Comparison of ENCODE assay signal across 15 cellular contexts in the genomic region with DNA sequence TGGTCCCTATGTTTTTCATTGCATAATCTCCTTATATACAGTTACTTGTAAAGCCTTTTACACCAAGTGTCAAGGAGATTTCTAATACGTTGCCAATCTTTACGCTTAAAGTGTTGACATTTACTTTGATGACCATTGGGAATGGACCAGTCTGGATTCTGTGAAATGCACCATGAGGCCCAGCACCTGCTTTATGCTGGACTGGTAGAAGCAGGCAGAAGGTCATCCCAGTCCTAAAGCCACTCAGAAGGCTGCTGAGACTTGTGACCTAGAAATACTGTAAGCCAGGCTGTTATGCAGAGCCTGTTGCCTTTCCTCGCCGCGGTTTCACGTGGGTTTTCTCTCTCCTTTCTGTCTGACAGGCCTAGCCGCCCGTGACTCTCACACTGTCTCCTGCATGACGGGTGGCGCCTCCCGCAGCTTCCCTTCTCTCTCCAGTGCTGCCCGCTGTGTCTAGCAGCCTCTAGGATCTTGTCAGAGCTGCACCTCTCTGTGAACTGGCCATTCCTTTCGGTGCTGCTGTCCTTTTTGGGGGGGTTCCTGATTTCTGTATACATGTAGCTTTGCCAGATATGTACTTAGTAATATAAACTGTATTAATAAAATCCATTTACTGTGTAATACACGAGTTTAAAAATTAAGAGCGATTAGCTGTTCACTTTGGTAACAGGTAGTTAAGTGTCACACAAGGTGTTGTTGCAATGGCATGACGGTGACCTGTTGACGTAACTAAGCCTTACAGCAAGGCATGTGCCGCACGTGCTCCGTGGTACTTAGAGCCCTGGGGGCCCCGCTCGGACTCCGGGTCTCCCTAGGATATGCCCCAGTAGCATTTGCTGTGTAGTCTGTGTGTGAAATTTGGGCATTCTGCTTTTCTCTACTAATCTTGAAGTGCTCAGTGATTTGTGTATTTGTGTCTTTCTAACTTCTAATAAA.
"Had no signal": no experiment of that assay in that cellular context is flagged by ENCODE, and none has a peak within 500 bp of the region (broad histone marks: within the 10 kb centered on the region; RNA-seq: fewer than 3 reads in every experiment).

No MANE protein-coding gene starts in this region.

- H3K27me3 ChIP-seq: adrenal gland, tibial artery had no signal

- H3K9me3 ChIP-seq: adrenal gland, mucosa of descending colon, tibial artery had no signal

- H3K27me3 Mint-ChIP-seq: dendritic cell treated with granulocyte-macrophage colony-stimulating factor and Interleukin-4, amounts not matched to agents 40 ng/mL and 50 ng/mL, for 4 days; naive thymus-derived CD8-positive, alpha-beta T cell had no signal

- H3K27ac ChIP-seq: adrenal gland, tibial artery had no signal

- H3K4me3 ChIP-seq: adrenal gland, mucosa of descending colon, tibial artery had no signal

- DNase-seq: activated CD4-positive, alpha-beta T cell treated with anti-CD3 and anti-CD28 coated beads for 48 hours; activated CD8-positive, alpha-beta T cell treated with anti-CD3 and anti-CD28 coated beads, Interleukin-2, amount 10 ng/mL, durations not matched to agents 7 days and 5 days; activated naive CD4-positive, alpha-beta T cell treated with anti-CD3 and anti-CD28 coated beads for 36 hours; adrenal gland; central memory CD4-positive, alpha-beta T cell; endodermal cell; left colon; mucosa of descending colon; naive thymus-derived CD8-positive, alpha-beta T cell; occipital lobe; stimulated activated CD4-positive, alpha-beta T cell treated with anti-CD3 and anti-CD28 coated beads, Interleukin-15, amount 100 ng/mL, for 24 hours; stimulated activated CD4-positive, alpha-beta T cell treated with anti-CD3 and anti-CD28 coated beads, Interleukin-4, amount 100 ng/mL, for 24 hours; tibial artery had no signal

- H3K4me1 Mint-ChIP-seq: endodermal cell had no signal

- H3K27ac Mint-ChIP-seq: activated CD8-positive, alpha-beta T cell treated with anti-CD3 and anti-CD28 coated beads, Interleukin-2, amount 10 ng/mL, durations not matched to agents 7 days and 5 days; activated naive CD4-positive, alpha-beta T cell treated with anti-CD3 and anti-CD28 coated beads for 36 hours; dendritic cell treated with granulocyte-macrophage colony-stimulating factor and Interleukin-4, amounts not matched to agents 40 ng/mL and 50 ng/mL, for 4 days; endodermal cell had no signal

- ATAC-seq: activated CD8-positive, alpha-beta T cell treated with anti-CD3 and anti-CD28 coated beads, Interleukin-2, amount 10 ng/mL, durations not matched to agents 7 days and 5 days; left colon; mucosa of descending colon; naive thymus-derived CD8-positive, alpha-beta T cell; SK-N-SH treated with all-trans-retinoic acid at 6 μM for 48 hours had no signal

- H3K9me3 Mint-ChIP-seq: activated naive CD4-positive, alpha-beta T cell treated with anti-CD3 and anti-CD28 coated beads for 36 hours; dendritic cell treated with granulocyte-macrophage colony-stimulating factor and Interleukin-4, amounts not matched to agents 40 ng/mL and 50 ng/mL, for 4 days; endodermal cell had no signal

- H3K4me3 Mint-ChIP-seq: activated CD8-positive, alpha-beta T cell treated with anti-CD3 and anti-CD28 coated beads, Interleukin-2, amount 10 ng/mL, durations not matched to agents 7 days and 5 days; activated naive CD4-positive, alpha-beta T cell treated with anti-CD3 and anti-CD28 coated beads for 36 hours; dendritic cell treated with granulocyte-macrophage colony-stimulating factor and Interleukin-4, amounts not matched to agents 40 ng/mL and 50 ng/mL, for 4 days; endodermal cell; naive thymus-derived CD8-positive, alpha-beta T cell had no signal
